ENCODE assay signal across 11 cellular contexts in genomic region chr7:130895006-130895750, GRCh38.
DNase-seq lines count a peak whose midpoint lies in the region; ATAC-seq, FAIRE-seq and TF ChIP-seq lines count a peak whose summit lies in the region.
"Had no signal": no experiment of that assay in that cellular context is flagged by ENCODE, and none has a peak within 500 bp of the region (broad histone marks: within the 10 kb centered on the region; RNA-seq: fewer than 3 reads in every experiment).

No MANE protein-coding gene starts in this region.

- H3K27me3 ChIP-seq in keratinocyte (ENCODE audit: control insufficient read depth, extremely low read depth, insufficient read depth, low read length), result no peaks in the 10 kb centered on the region

- no peak overlapping the region for H2AFZ ChIP-seq in keratinocyte (ENCODE audit: control insufficient read depth, low read length)

- peaks cover 87% of the 10 kb centered on the region for H3K4me1 ChIP-seq in keratinocyte (ENCODE audit: control insufficient read depth, extremely low read depth, insufficient read depth, low read length)

- dilution Hi-C loops in keratinocyte (cut with MboI; ENCODE audit: extremely low pct_ligation_motif_present, low sequenced_read_pairs), result no loop called here

- no peak for TF ChIP-seq CTCF in keratinocyte (optimal IDR thresholded peaks at IDR 0.05 in 1 of 3, IDR thresholded peaks at IDR 0.05 in 1 of 3, conservative IDR thresholded peaks at IDR 0.05 in 1 of 3; ENCODE audit: extremely low read depth in 1 of 3, insufficient read depth in 2 of 3, low read length in 3 of 3)

- peaks cover 47 to 71% of the 10 kb centered on the region in 2 experiments for H3K36me3 ChIP-seq in keratinocyte (ENCODE audit: control insufficient read depth in 2 of 2, extremely low read depth in 1 of 2, insufficient read depth in 2 of 2, low read length in 2 of 2)

- peaks cover 5% of the 10 kb centered on the region for H3K9me1 ChIP-seq in keratinocyte (ENCODE audit: control insufficient read depth, extremely low read depth, insufficient read depth, low read length)

- peak overlapping the region; percentile 13 for H3K27ac ChIP-seq in keratinocyte (ENCODE audit: control insufficient read depth, insufficient read depth, low read length)
- H3K27ac ChIP-seq in temporal lobe (ENCODE audit: low read depth, low read length), result peak overlapping the region; percentile 42

- H3K79me2 ChIP-seq in keratinocyte (ENCODE audit: control insufficient read depth, insufficient read depth, low read length), result peaks cover 92% of the 10 kb centered on the region

- no peak for ATAC-seq in GM19324 (IDR thresholded peaks at IDR 0.05; ENCODE audit: low FRiP score, unreplicated experiment)

- H3K4me3 ChIP-seq in keratinocyte (ENCODE audit: control insufficient read depth in 2 of 3, extremely low read depth in 1 of 3, insufficient read depth in 2 of 3, low read depth in 1 of 3, low read length in 3 of 3), result no peak overlapping the region

- peaks cover 61% of the 10 kb centered on the region for H4K20me1 ChIP-seq in keratinocyte (ENCODE audit: control insufficient read depth, extremely low read depth, insufficient read depth, low read length)

- no peak for FAIRE-seq in keratinocyte (lab: Jason Lieb, UNC)
- no peak for FAIRE-seq in HTR-8/SVneo (lab: Jason Lieb, UNC)

- H3K9ac ChIP-seq in keratinocyte (ENCODE audit: control insufficient read depth, extremely low read depth, insufficient read depth, low read length), result peak overlapping the region; percentile 6

- H3K4me3 Mint-ChIP-seq in activated T-cell treated with anti-CD3 and anti-CD28 coated beads, Interleukin-2, amount 50 U/mL, for 24 hours, result peak overlapping the region; percentile 32
- H3K4me3 Mint-ChIP-seq in activated naive CD8-positive, alpha-beta T cell treated with anti-CD3 and anti-CD28 coated beads for 36 hours, result peak overlapping the region; percentile 32

- H3K36me3 Mint-ChIP-seq in activated T-cell treated with anti-CD3 and anti-CD28 coated beads, Interleukin-2, amount 50 U/mL, for 24 hours (ENCODE audit: low read depth), result peaks cover 97% of the 10 kb centered on the region
- H3K36me3 Mint-ChIP-seq in activated naive CD8-positive, alpha-beta T cell treated with anti-CD3 and anti-CD28 coated beads for 36 hours, result peaks cover 79% of the 10 kb centered on the region

- peak overlapping the region; percentile 94 for H3K27ac Mint-ChIP-seq in activated T-cell treated with anti-CD3 and anti-CD28 coated beads, Interleukin-2, amount 50 U/mL, for 24 hours
- peak overlapping the region; percentile 91 for H3K27ac Mint-ChIP-seq in activated naive CD8-positive, alpha-beta T cell treated with anti-CD3 and anti-CD28 coated beads for 36 hours

- no peaks in the 10 kb centered on the region for H3K9me3 ChIP-seq in keratinocyte (ENCODE audit: control insufficient read depth, low read depth, low read length)

- peak overlapping the region; percentile 9 for H3K4me2 ChIP-seq in keratinocyte (ENCODE audit: control insufficient read depth, extremely low read depth, insufficient read depth, low read depth, low read length)

- H3K4me1 Mint-ChIP-seq in activated T-cell treated with anti-CD3 and anti-CD28 coated beads, Interleukin-2, amount 50 U/mL, for 24 hours (ENCODE audit: low read depth), result peaks cover 95% of the 10 kb centered on the region
- peaks cover 77% of the 10 kb centered on the region for H3K4me1 Mint-ChIP-seq in activated naive CD8-positive, alpha-beta T cell treated with anti-CD3 and anti-CD28 coated beads for 36 hours

- no peaks in the 10 kb centered on the region for H3K27me3 Mint-ChIP-seq in activated T-cell treated with anti-CD3 and anti-CD28 coated beads, Interleukin-2, amount 50 U/mL, for 24 hours
- no peaks in the 10 kb centered on the region for H3K27me3 Mint-ChIP-seq in activated naive CD8-positive, alpha-beta T cell treated with anti-CD3 and anti-CD28 coated beads for 36 hours

- H3K9me3 Mint-ChIP-seq in activated T-cell treated with anti-CD3 and anti-CD28 coated beads, Interleukin-2, amount 50 U/mL, for 24 hours, result no peaks in the 10 kb centered on the region
- H3K9me3 Mint-ChIP-seq in activated naive CD8-positive, alpha-beta T cell treated with anti-CD3 and anti-CD28 coated beads for 36 hours, result no peaks in the 10 kb centered on the region

- no peak for DNase-seq in activated T-cell treated with anti-CD3 and anti-CD28 coated beads, Interleukin-2, amount 50 U/mL, for 24 hours
- DNase-seq in activated T-cell treated with anti-CD3 and anti-CD28 coated beads for 4 hours (no peak), keratinocyte (ENCODE audit: low read depth, low spot score) (no peak), NCI-H1092 treated with DMSO at 0.1 percent for 48 hours (lab: John Stamatoyannopoulos, UW) (no peak), HTR-8/SVneo (ENCODE audit: insufficient read length, low spot score) (no peak)
- no peak for DNase-seq in activated naive CD8-positive, alpha-beta T cell treated with anti-CD3 and anti-CD28 coated beads for 36 hours
- DNase-seq: central memory CD4-positive, alpha-beta T cell; H7; stimulated activated CD4-positive, alpha-beta T cell treated with anti-CD3 and anti-CD28 coated beads, Interleukin-12 subunit alpha, Interleukin-12 subunit beta, amount 100 ng/mL, for 4 hours had no signal
